In genomic region chr20:55004044-55004443, GRCh38 we compare ENCODE assay signal across 29 cellular contexts.
DNase-seq lines count a peak whose midpoint lies in the region; ATAC-seq and TF ChIP-seq lines count a peak whose summit lies in the region.
"Had no signal": no experiment of that assay in that cellular context is flagged by ENCODE, and none has a peak within 500 bp of the region (broad histone marks: within the 10 kb centered on the region; RNA-seq: fewer than 3 reads in every experiment).

No MANE protein-coding gene starts in this region.

- H3K9me3 ChIP-seq in BE2C = no peaks in the 10 kb centered on the region
- H3K9me3 ChIP-seq: esophagus squamous epithelium, HAP-1, transverse colon had no signal

- H3K27me3 ChIP-seq in BE2C = no peaks in the 10 kb centered on the region
- H3K27me3 ChIP-seq: cardiac muscle cell, esophagus squamous epithelium, transverse colon had no signal

- TF ChIP-seq CTCF in BE2C (IDR thresholded peaks at IDR 0.05; ENCODE audit: low read depth, low read length) = peak; percentile 34

- ATAC-seq in HG03439 (IDR thresholded peaks at IDR 0.05; ENCODE audit: unreplicated experiment) (no peak), HG02571 (IDR thresholded peaks at IDR 0.05; ENCODE audit: unreplicated experiment) (no peak)
- ATAC-seq: stimulated activated naive CD8-positive, alpha-beta T cell treated with anti-CD3 and anti-CD28 coated beads, Interleukin-15, amount 100 ng/mL, for 72 hours had no signal

- H3K4me1 ChIP-seq in BE2C = no peaks in the 10 kb centered on the region
- H3K4me1 ChIP-seq: esophagus squamous epithelium, HAP-1, transverse colon had no signal

- no peaks in the 10 kb centered on the region for H3K36me3 ChIP-seq in BE2C
- H3K36me3 ChIP-seq: cardiac muscle cell, esophagus squamous epithelium, HAP-1, transverse colon had no signal

- DNase-seq in BE2C (no peak), HT1080 (ENCODE audit: low read depth) (peak; percentile 10), OCI-M1 (lab: John Stamatoyannopoulos, UW) (peak; percentile 2), inferior parietal cortex (ENCODE audit: extremely low spot score) (peak; percentile 6), iPS-NIHi7 (ENCODE audit: extremely low spot score) (no peak), glomerular visceral epithelial cell (ENCODE audit: extremely low spot score) (no peak)
- DNase-seq: activated CD4-positive, alpha-beta T cell treated with anti-CD3 and anti-CD28 coated beads for 4 hours; activated effector memory CD4-positive, alpha-beta T cell treated with Interleukin-2 at 50 U/mL for 16 hours; anterior cingulate cortex; DMS53; effector memory CD4-positive, alpha-beta T cell; esophagus squamous epithelium; hypothalamus; NCI-H1694 treated with DMSO at 0.1 percent for 48 hours; NCI-H2171 treated with DMSO at 0.1 percent for 48 hours; NCI-H526 treated with DMSO at 0.1 percent for 48 hours; retina; RPMI8226; stimulated activated CD4-positive, alpha-beta T cell treated with anti-CD3 and anti-CD28 coated beads, Interleukin-1b, Interleukin-23, amount 100 ng/mL, for 48 hours; stimulated activated CD8-positive, alpha-beta memory T cell treated with anti-CD3 and anti-CD28 coated beads, Interleukin-4, amount 100 ng/mL, for 48 hours; stimulated activated naive CD8-positive, alpha-beta T cell treated with anti-CD3 and anti-CD28 coated beads, Interleukin-15, amount 100 ng/mL, for 72 hours; T-helper 2 cell; transverse colon had no signal

- H3K4me3 ChIP-seq in BE2C (ENCODE audit: low read depth, low read length) = no peak overlapping the region
- H3K4me3 ChIP-seq: cardiac muscle cell, coronary artery, esophagus squamous epithelium, HAP-1, smooth muscle cell, transverse colon had no signal

Comparison
In these comparisons a context has a peak if more than half of its experiments do, and no peak if none do; other contexts are left out.
1. DNase-seq: peak in HT1080 (single experiment), OCI-M1 (single experiment) and inferior parietal cortex (single experiment); none in BE2C (single experiment), iPS-NIHi7 (single experiment) and glomerular visceral epithelial cell (single experiment).